11 cellular contexts compared by ENCODE assay signal in the genomic region with DNA sequence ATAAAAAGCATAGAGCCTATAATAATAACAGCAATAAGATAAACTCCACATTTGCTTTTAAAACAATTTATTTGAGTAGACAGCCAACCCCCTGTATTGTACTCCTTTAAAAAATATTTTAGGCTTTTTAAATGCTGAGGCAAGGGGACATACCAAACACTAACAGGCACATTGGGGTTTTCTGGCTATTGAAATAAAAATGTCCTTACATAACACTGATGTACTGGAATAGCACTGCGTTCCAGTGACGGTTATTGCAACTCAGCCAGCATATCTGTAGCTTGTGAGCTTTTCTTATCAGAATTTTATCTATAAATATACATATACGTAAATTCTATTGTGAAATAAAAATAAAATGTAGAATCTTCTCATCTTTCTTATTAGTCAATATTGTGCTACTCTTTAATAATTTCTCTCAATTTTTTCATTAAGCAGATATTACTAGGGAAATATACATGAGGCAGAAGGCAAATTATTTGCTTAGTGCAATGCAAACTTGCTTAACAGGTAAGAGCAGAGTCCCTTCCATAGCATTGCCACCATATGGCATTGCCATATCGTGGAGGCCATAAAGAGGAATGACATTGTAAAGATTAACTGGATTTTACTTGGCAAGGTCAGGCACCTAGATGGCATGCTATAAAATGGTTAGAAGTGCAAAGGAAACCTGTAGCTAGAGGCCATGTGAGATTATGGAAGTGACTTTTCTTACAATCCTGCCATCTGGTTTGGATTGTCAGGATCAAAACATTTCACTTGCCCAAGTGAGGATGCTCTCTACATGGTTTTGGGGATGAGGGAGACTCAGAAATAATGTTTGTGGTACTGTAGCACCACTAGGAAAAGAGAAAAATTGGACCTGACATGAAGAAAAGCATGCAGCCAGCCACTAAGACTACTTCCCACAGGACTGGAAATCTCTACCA.
DNase-seq lines count a peak whose midpoint lies in the region; ATAC-seq and TF ChIP-seq lines count a peak whose summit lies in the region.
"Had no signal": no experiment of that assay in that cellular context is flagged by ENCODE, and none has a peak within 500 bp of the region (broad histone marks: within the 10 kb centered on the region; RNA-seq: fewer than 3 reads in every experiment).

No MANE protein-coding gene starts in this region.

- POLR2A ChIA-PET in MCF 10A (lab: Yijun Ruan, JAX) = no interaction called here

- ATAC-seq in natural killer cell = no peak
- no peak for ATAC-seq in activated naive CD4-positive, alpha-beta T cell treated with anti-CD3 and anti-CD28 coated beads, Interleukin-2, amount 50 U/mL, for 72 hours

- no peaks in the 10 kb centered on the region for H3K79me1 ChIP-seq in mesenchymal stem cell (replicated peaks; ENCODE audit: low read length, poor library complexity, severe bottlenecking)

- H3K36me3 Mint-ChIP-seq in MCF 10A (ENCODE audit: insufficient read depth, unreplicated experiment) (no peaks in the 10 kb centered on the region), natural killer cell (no peaks in the 10 kb centered on the region)
- no peaks in the 10 kb centered on the region for H3K36me3 Mint-ChIP-seq in activated naive CD4-positive, alpha-beta T cell treated with anti-CD3 and anti-CD28 coated beads, Interleukin-2, amount 50 U/mL, for 72 hours

- H3K23ac ChIP-seq in mesenchymal stem cell (ENCODE audit: low read length in 2 of 2) = no peak overlapping the region

- CTCF ChIA-PET in mammary epithelial cell (lab: Charles Lee; ENCODE audit: low non-redundant PET) = no interaction called here
- CTCF ChIA-PET in MCF 10A (lab: Yijun Ruan, JAX) = no interaction called here

- H3K79me2 ChIP-seq in mammary epithelial cell (ENCODE audit: insufficient read depth, low read length) = no peaks in the 10 kb centered on the region

- peaks cover 49% of the 10 kb centered on the region for H3K4me1 ChIP-seq in mammary epithelial cell (ENCODE audit: insufficient read depth, low read length)
- H3K4me1 ChIP-seq in colonic mucosa = peaks cover 4% of the 10 kb centered on the region
- peaks cover 4% of the 10 kb centered on the region for H3K4me1 ChIP-seq in mesenchymal stem cell (ENCODE audit: control insufficient read depth, insufficient read depth, low read depth, low read length)
- H3K4me1 ChIP-seq in vagina = peaks cover 20% of the 10 kb centered on the region

- H3K27me3 ChIP-seq in mammary epithelial cell (ENCODE audit: insufficient read depth, low read length) (no peaks in the 10 kb centered on the region), colonic mucosa (no peaks in the 10 kb centered on the region), mesenchymal stem cell (ENCODE audit: control insufficient read depth in 1 of 2, insufficient read depth in 1 of 2, low read length in 2 of 2) (no peaks in the 10 kb centered on the region), vagina (no peaks in the 10 kb centered on the region)

- H3K9me3 Mint-ChIP-seq in MCF 10A (ENCODE audit: unreplicated experiment) (no peaks in the 10 kb centered on the region), natural killer cell (no peaks in the 10 kb centered on the region)
- H3K9me3 Mint-ChIP-seq in activated naive CD4-positive, alpha-beta T cell treated with anti-CD3 and anti-CD28 coated beads, Interleukin-2, amount 50 U/mL, for 72 hours = no peaks in the 10 kb centered on the region

- peak; percentile 26 for DNase-seq in mammary epithelial cell
- no peak for DNase-seq in MCF 10A (ENCODE audit: unreplicated experiment)
- peak; percentile 62 for DNase-seq in colonic mucosa
- DNase-seq in mesenchymal stem cell = peak; percentile 20
- DNase-seq in vagina (ENCODE audit: extremely low spot score in 2 of 2) = no peak
- no peak for DNase-seq in natural killer cell
- DNase-seq in activated naive CD4-positive, alpha-beta T cell treated with anti-CD3 and anti-CD28 coated beads, Interleukin-2, amount 50 U/mL, for 72 hours (ENCODE audit: low spot score in 2 of 2) = no peak
- DNase-seq in stimulated activated naive CD4-positive, alpha-beta T cell (lab: John Stamatoyannopoulos, UW) = no peak
- DNase-seq: cerebellar nuclear complex; retina; stimulated activated CD8-positive, alpha-beta memory T cell treated with anti-CD3 and anti-CD28 coated beads, Interleukin-4, amount 100 ng/mL, for 48 hours had no signal

- H3K27ac Mint-ChIP-seq in MCF 10A (ENCODE audit: low read depth, unreplicated experiment) (no peak overlapping the region), natural killer cell (no peak overlapping the region)
- no peak overlapping the region for H3K27ac Mint-ChIP-seq in activated naive CD4-positive, alpha-beta T cell treated with anti-CD3 and anti-CD28 coated beads, Interleukin-2, amount 50 U/mL, for 72 hours

- BruUV-seq in mammary epithelial cell (replicated peaks; lab: Mats Ljungman, UMichigan) (TSS peak; percentile 95), MCF 10A (replicated peaks; lab: Mats Ljungman, UMichigan) (no TSS peak)

- no peak overlapping the region for H4K8ac ChIP-seq in mesenchymal stem cell (ENCODE audit: low read length)

- H4K91ac ChIP-seq in mesenchymal stem cell (ENCODE audit: low read length) = no peak overlapping the region

- TF ChIP-seq CTCF in mammary epithelial cell (conservative IDR thresholded peaks at IDR 0.05 in 1 of 2, IDR thresholded peaks at IDR 0.05 in 1 of 2; ENCODE audit: extremely low read depth in 1 of 2, insufficient read depth in 1 of 2, low read depth in 1 of 2, low read length in 2 of 2) = no peak
- no peak for TF ChIP-seq CTCF in MCF 10A (IDR thresholded peaks at IDR 0.05; ENCODE audit: unreplicated experiment)
- no peak for TF ChIP-seq CTCF in colonic mucosa (IDR thresholded peaks at IDR 0.05)
- TF ChIP-seq CTCF in vagina (IDR thresholded peaks at IDR 0.05) = no peak
- TF ChIP-seq CTCF in natural killer cell (IDR thresholded peaks at IDR 0.05) = no peak

- WGBS in mammary epithelial cell (ENCODE audit: low coverage, missing lambda C conversion rate) = 30% methylated on average over 4 of the region's 4 CpGs
- 86% methylated on average over 1 of the region's 4 CpGs for WGBS in mesenchymal stem cell

- TF ChIP-seq POLR2A in vagina (IDR thresholded peaks at IDR 0.05) = no peak

- no peak overlapping the region for H3K14ac ChIP-seq in mesenchymal stem cell (ENCODE audit: low read length in 2 of 2)

- H3K36me3 ChIP-seq in mammary epithelial cell (ENCODE audit: insufficient read depth, low read length) (no peaks in the 10 kb centered on the region), colonic mucosa (no peaks in the 10 kb centered on the region), mesenchymal stem cell (ENCODE audit: control insufficient read depth in 1 of 2, insufficient read depth in 2 of 2, low read depth in 1 of 2, low read length in 2 of 2) (no peaks in the 10 kb centered on the region), vagina (no peaks in the 10 kb centered on the region)

- H3K18ac ChIP-seq in mesenchymal stem cell (ENCODE audit: low read depth in 1 of 2, low read length in 2 of 2) = peak overlapping the region; percentile 4 to 40

- no peak overlapping the region for H3K4me3 Mint-ChIP-seq in MCF 10A (ENCODE audit: unreplicated experiment)
- H3K4me3 Mint-ChIP-seq in natural killer cell = no peak overlapping the region

- H3K27me3 Mint-ChIP-seq in MCF 10A (ENCODE audit: insufficient read depth, unreplicated experiment) (no peaks in the 10 kb centered on the region), natural killer cell (ENCODE audit: low read depth in 2 of 2) (peaks cover 0 to 1% of the 10 kb centered on the region in 2 donors)

- peak overlapping the region; percentile 75 for H2BK5ac ChIP-seq in mesenchymal stem cell (ENCODE audit: low read depth, low read length, poor library complexity, severe bottlenecking)

- H3K9me3 ChIP-seq in mammary epithelial cell (replicated peaks; ENCODE audit: insufficient read depth, low read length) (no peaks in the 10 kb centered on the region), colonic mucosa (no peaks in the 10 kb centered on the region), mesenchymal stem cell (ENCODE audit: control insufficient read depth, low read length) (no peaks in the 10 kb centered on the region), vagina (no peaks in the 10 kb centered on the region)

- peak overlapping the region; percentile 54 for H2AFZ ChIP-seq in mammary epithelial cell (ENCODE audit: low read depth, low read length)
- no peak overlapping the region for H2AFZ ChIP-seq in mesenchymal stem cell (ENCODE audit: low read depth, low read length)

- H3K4me2 ChIP-seq in mammary epithelial cell (ENCODE audit: insufficient read depth, low read depth, low read length) = peak overlapping the region; percentile 71
- H3K4me2 ChIP-seq in mesenchymal stem cell (ENCODE audit: low read length, poor library complexity, severe bottlenecking) = no peak overlapping the region

- dilution Hi-C loops in mammary epithelial cell (cut with HindIII; ENCODE audit: low sequenced_read_pairs) = no loop called here

- H2BK15ac ChIP-seq in mesenchymal stem cell (ENCODE audit: low read depth, poor library complexity, severe bottlenecking) = no peak overlapping the region

- in situ Hi-C loops in mammary epithelial cell (cut with MboI; ENCODE audit: low sequenced_read_pairs in 2 of 2) = loop anchor here in 1 of 2 donors (10.0 kb wide), 1 partner anchor 59 kb away; no protein-coding TSS in a partner anchor

- H2BK12ac ChIP-seq in mesenchymal stem cell (ENCODE audit: low read length in 2 of 2) = peak overlapping the region; percentile 60 to 97

- H3K4me1 Mint-ChIP-seq in MCF 10A (ENCODE audit: insufficient read depth, unreplicated experiment) (no peaks in the 10 kb centered on the region), natural killer cell (no peaks in the 10 kb centered on the region)

- H3K4ac ChIP-seq in mesenchymal stem cell (ENCODE audit: low read depth in 1 of 2, low read length in 2 of 2) = peak overlapping the region in 1 of 2 experiments; percentile 34

- H3K27ac ChIP-seq in mammary epithelial cell (ENCODE audit: insufficient read depth, low read depth, low read length) = peak overlapping the region; percentile 92
- H3K27ac ChIP-seq in colonic mucosa = peak overlapping the region; percentile 71
- peak overlapping the region; percentile 82 for H3K27ac ChIP-seq in mesenchymal stem cell (ENCODE audit: low read length, poor library complexity, severe bottlenecking)
- H3K27ac ChIP-seq in vagina = peak overlapping the region; percentile 2

- H3K9ac ChIP-seq in mammary epithelial cell (ENCODE audit: insufficient read depth, low read length) (peak overlapping the region; percentile 61), colonic mucosa (ENCODE audit: low read depth in 2 of 2, low read length in 2 of 2) (no peak overlapping the region), mesenchymal stem cell (ENCODE audit: low read length) (peak overlapping the region; percentile 60)

- H2BK120ac ChIP-seq in mesenchymal stem cell (ENCODE audit: low read depth, low read length) = no peak overlapping the region

- H3K4me3 ChIP-seq in mammary epithelial cell (replicated peaks in 1 of 3; ENCODE audit: insufficient read depth in 1 of 3, low read depth in 2 of 3, low read length in 3 of 3) (peak overlapping the region in 1 of 3 experiments; percentile 14), colonic mucosa (no peak overlapping the region), mesenchymal stem cell (ENCODE audit: insufficient read depth in 1 of 2, low read depth in 1 of 2, low read length in 2 of 2) (no peak overlapping the region), vagina (no peak overlapping the region)

- intact Hi-C loops in mammary epithelial cell (cut with micrococcal nuclease) = loop anchor here (1.0 kb wide), 1 partner anchor 14 kb away; no protein-coding TSS in a partner anchor
- intact Hi-C loops in MCF 10A (cut with micrococcal nuclease) = no loop called here
- intact Hi-C loops in colonic mucosa (cut with DNase I) = no loop called here
- intact Hi-C loops in vagina (cut with DNase I) = no loop called here
- intact Hi-C loops in natural killer cell (cut with micrococcal nuclease) = no loop called here

- H2AK5ac ChIP-seq in mesenchymal stem cell (ENCODE audit: low read length, severe bottlenecking) = peak overlapping the region; percentile 2

- H4K20me1 ChIP-seq in mammary epithelial cell (ENCODE audit: insufficient read depth, low read length) = no peaks in the 10 kb centered on the region

Comparison
In these comparisons a context has a peak if more than half of its experiments do, and no peak if none do; other contexts are left out.
1. DNase-seq: peak in mammary epithelial cell (single experiment), colonic mucosa (single experiment) and mesenchymal stem cell (single experiment); none in MCF 10A (single experiment), vagina (0 of 2), natural killer cell (single experiment), activated naive CD4-positive, alpha-beta T cell treated with anti-CD3 and anti-CD28 coated beads, Interleukin-2, amount 50 U/mL, for 72 hours (0 of 2) and stimulated activated naive CD4-positive, alpha-beta T cell (0 of 6).
2. H3K27ac ChIP-seq: peak in every context shown above with its lines; median percentile 92 in mammary epithelial cell; 82 in mesenchymal stem cell; 71 in colonic mucosa; 2 in vagina.
3. H3K9ac ChIP-seq: peak in mammary epithelial cell (single experiment) and mesenchymal stem cell (single experiment); none in colonic mucosa (0 of 2).